ENCODE assay signal across 1 cellular context in the genomic region with DNA sequence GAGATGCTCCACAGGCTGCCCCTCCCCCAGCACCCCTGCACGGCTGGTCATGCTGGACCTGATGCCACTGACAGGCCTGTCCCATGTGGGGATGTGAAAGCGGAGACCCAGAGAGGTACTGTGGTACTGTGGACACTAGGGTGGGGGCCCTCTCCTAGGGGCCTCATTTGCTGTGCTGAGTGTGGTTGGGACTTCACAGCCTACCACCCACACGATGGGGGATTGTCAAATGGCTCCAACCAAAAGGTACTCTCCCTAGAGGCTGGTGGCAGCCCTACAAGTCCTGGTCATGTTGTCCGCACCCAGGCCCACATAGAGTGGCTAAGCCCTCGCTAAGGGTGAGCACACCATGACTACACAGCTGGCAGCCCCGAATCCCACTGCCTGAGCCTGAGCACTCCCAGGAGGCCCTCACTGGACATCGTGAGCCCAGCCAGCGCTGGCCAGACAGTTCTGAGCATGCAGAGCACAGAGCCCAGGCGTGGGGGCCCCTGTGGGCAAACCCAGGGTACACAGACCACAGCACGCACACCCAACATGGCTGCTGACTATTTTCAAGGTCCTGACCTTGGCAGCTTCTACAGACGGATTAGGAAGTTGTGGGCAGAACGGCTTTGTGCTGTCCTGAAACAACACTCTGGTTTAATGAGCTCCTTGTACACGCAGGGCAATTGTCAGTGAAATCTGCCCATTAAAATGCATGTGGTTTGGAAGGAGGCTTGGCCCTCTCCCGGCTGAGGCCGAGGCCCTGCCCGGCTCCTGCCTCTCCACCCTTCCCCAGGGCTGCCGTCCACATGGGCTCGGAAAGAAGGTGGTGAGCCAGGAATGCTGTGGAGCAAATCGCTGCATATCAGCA.
TF ChIP-seq lines count a peak whose summit lies in the region.

No MANE protein-coding gene starts in this region.

TF ChIP-seq in HepG2, 621 proteins besides CTCF, POLR2A, EP300 and RAD21 (continued from another document and continues in another):
- TF ChIP-seq, protein P1, sequence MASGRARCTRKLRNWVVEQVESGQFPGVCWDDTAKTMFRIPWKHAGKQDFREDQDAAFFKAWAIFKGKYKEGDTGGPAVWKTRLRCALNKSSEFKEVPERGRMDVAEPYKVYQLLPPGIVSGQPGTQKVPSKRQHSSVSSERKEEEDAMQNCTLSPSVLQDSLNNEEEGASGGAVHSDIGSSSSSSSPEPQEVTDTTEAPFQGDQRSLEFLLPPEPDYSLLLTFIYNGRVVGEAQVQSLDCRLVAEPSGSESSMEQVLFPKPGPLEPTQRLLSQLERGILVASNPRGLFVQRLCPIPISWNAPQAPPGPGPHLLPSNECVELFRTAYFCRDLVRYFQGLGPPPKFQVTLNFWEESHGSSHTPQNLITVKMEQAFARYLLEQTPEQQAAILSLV (CRISPR knock-in tag; IDR thresholded peaks at IDR 0.05; ENCODE audit: borderline replicate concordance) = no peak
- TF ChIP-seq, protein P2, sequence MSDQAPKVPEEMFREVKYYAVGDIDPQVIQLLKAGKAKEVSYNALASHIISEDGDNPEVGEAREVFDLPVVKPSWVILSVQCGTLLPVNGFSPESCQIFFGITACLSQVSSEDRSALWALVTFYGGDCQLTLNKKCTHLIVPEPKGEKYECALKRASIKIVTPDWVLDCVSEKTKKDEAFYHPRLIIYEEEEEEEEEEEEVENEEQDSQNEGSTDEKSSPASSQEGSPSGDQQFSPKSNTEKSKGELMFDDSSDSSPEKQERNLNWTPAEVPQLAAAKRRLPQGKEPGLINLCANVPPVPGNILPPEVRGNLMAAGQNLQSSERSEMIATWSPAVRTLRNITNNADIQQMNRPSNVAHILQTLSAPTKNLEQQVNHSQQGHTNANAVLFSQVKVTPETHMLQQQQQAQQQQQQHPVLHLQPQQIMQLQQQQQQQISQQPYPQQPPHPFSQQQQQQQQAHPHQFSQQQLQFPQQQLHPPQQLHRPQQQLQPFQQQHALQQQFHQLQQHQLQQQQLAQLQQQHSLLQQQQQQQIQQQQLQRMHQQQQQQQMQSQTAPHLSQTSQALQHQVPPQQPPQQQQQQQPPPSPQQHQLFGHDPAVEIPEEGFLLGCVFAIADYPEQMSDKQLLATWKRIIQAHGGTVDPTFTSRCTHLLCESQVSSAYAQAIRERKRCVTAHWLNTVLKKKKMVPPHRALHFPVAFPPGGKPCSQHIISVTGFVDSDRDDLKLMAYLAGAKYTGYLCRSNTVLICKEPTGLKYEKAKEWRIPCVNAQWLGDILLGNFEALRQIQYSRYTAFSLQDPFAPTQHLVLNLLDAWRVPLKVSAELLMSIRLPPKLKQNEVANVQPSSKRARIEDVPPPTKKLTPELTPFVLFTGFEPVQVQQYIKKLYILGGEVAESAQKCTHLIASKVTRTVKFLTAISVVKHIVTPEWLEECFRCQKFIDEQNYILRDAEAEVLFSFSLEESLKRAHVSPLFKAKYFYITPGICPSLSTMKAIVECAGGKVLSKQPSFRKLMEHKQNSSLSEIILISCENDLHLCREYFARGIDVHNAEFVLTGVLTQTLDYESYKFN (CRISPR knock-in tag; conservative IDR thresholded peaks at IDR 0.05) = peak; percentile 50
- TF ChIP-seq, protein P3, sequence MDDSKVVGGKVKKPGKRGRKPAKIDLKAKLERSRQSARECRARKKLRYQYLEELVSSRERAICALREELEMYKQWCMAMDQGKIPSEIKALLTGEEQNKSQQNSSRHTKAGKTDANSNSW (CRISPR knock-in tag; IDR thresholded peaks at IDR 0.05; ENCODE audit: borderline replicate concordance) = no peak
- TF ChIP-seq ZNF780A (CRISPR knock-in tag; IDR thresholded peaks at IDR 0.05) = no peak
- TF ChIP-seq ZNF136 (CRISPR knock-in tag; IDR thresholded peaks at IDR 0.05; ENCODE audit: low read depth) = no peak
- no peak for TF ChIP-seq POLR2AphosphoS5 (IDR thresholded peaks at IDR 0.05; ENCODE audit: low read depth, low read length)
- TF ChIP-seq ZNF562 (CRISPR knock-in tag; IDR thresholded peaks at IDR 0.05; ENCODE audit: borderline replicate concordance) = no peak
- TF ChIP-seq SOX5 (CRISPR knock-in tag; IDR thresholded peaks at IDR 0.05; ENCODE audit: borderline replicate concordance) = 0 out of 2 replicates have a peak, but pooled peaks have one; percentile 32
- TF ChIP-seq ZNF556 (CRISPR knock-in tag; IDR thresholded peaks at IDR 0.05; ENCODE audit: borderline replicate concordance) = peak; percentile 35; the same call in 1 of the 2 replicates
- TF ChIP-seq, protein P4, sequence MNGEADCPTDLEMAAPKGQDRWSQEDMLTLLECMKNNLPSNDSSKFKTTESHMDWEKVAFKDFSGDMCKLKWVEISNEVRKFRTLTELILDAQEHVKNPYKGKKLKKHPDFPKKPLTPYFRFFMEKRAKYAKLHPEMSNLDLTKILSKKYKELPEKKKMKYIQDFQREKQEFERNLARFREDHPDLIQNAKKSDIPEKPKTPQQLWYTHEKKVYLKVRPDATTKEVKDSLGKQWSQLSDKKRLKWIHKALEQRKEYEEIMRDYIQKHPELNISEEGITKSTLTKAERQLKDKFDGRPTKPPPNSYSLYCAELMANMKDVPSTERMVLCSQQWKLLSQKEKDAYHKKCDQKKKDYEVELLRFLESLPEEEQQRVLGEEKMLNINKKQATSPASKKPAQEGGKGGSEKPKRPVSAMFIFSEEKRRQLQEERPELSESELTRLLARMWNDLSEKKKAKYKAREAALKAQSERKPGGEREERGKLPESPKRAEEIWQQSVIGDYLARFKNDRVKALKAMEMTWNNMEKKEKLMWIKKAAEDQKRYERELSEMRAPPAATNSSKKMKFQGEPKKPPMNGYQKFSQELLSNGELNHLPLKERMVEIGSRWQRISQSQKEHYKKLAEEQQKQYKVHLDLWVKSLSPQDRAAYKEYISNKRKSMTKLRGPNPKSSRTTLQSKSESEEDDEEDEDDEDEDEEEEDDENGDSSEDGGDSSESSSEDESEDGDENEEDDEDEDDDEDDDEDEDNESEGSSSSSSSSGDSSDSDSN (CRISPR knock-in tag; IDR thresholded peaks at IDR 0.05) = peak; percentile 26; the same call in 1 of the 2 replicates
- no peak for TF ChIP-seq MYNN (CRISPR knock-in tag; IDR thresholded peaks at IDR 0.05; ENCODE audit: low read depth)
- no peak for TF ChIP-seq MLLT10 (CRISPR knock-in tag; IDR thresholded peaks at IDR 0.05)
- no peak for TF ChIP-seq MTF2 (CRISPR knock-in tag; IDR thresholded peaks at IDR 0.05; ENCODE audit: borderline replicate concordance)
- TF ChIP-seq, protein P5, sequence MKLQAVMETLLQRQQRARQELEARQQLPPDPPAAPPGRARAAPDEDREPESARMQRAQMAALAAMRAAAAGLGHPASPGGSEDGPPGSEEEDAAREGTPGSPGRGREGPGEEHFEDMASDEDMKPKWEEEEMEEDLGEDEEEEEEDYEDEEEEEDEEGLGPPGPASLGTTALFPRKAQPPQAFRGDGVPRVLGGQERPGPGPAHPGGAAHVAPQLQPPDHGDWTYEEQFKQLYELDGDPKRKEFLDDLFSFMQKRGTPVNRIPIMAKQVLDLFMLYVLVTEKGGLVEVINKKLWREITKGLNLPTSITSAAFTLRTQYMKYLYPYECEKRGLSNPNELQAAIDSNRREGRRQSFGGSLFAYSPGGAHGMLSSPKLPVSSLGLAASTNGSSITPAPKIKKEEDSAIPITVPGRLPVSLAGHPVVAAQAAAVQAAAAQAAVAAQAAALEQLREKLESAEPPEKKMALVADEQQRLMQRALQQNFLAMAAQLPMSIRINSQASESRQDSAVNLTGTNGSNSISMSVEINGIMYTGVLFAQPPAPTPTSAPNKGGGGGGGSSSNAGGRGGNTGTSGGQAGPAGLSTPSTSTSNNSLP (IDR thresholded peaks at IDR 0.05; ENCODE audit: low read depth, low read length) = no peak
- TF ChIP-seq SNAPC2 (CRISPR knock-in tag; IDR thresholded peaks at IDR 0.05) = no peak
- no peak for TF ChIP-seq CENPT (CRISPR knock-in tag; IDR thresholded peaks at IDR 0.05; ENCODE audit: low read depth)
- TF ChIP-seq ZNF274 (CRISPR knock-in tag; IDR thresholded peaks at IDR 0.05) = peak; percentile 67
- TF ChIP-seq, protein P6, sequence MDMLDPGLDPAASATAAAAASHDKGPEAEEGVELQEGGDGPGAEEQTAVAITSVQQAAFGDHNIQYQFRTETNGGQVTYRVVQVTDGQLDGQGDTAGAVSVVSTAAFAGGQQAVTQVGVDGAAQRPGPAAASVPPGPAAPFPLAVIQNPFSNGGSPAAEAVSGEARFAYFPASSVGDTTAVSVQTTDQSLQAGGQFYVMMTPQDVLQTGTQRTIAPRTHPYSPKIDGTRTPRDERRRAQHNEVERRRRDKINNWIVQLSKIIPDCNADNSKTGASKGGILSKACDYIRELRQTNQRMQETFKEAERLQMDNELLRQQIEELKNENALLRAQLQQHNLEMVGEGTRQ (IDR thresholded peaks at IDR 0.05; ENCODE audit: low read depth, low read length) = no peak
- TF ChIP-seq, protein P6 (CRISPR knock-in tag; IDR thresholded peaks at IDR 0.05; ENCODE audit: borderline replicate concordance) = no peak
- TF ChIP-seq KDM5B (CRISPR knock-in tag; IDR thresholded peaks at IDR 0.05; ENCODE audit: borderline replicate concordance) = no peak
- TF ChIP-seq, protein P7, sequence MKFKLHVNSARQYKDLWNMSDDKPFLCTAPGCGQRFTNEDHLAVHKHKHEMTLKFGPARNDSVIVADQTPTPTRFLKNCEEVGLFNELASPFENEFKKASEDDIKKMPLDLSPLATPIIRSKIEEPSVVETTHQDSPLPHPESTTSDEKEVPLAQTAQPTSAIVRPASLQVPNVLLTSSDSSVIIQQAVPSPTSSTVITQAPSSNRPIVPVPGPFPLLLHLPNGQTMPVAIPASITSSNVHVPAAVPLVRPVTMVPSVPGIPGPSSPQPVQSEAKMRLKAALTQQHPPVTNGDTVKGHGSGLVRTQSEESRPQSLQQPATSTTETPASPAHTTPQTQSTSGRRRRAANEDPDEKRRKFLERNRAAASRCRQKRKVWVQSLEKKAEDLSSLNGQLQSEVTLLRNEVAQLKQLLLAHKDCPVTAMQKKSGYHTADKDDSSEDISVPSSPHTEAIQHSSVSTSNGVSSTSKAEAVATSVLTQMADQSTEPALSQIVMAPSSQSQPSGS (CRISPR knock-in tag; IDR thresholded peaks at IDR 0.05) = 0 out of 2 replicates have a peak, but pooled peaks have one; percentile 10
- peak; percentile 16; the same call in 1 of the 2 replicates for TF ChIP-seq YEATS2 (CRISPR knock-in tag; IDR thresholded peaks at IDR 0.05; ENCODE audit: borderline replicate concordance)
- no peak for TF ChIP-seq ZFP82 (CRISPR knock-in tag; IDR thresholded peaks at IDR 0.05; ENCODE audit: borderline replicate concordance)
- 0 out of 2 replicates have a peak, but pooled peaks have one; percentile 11 for TF ChIP-seq ELF1 (CRISPR knock-in tag; IDR thresholded peaks at IDR 0.05)
- TF ChIP-seq PITX1 (CRISPR knock-in tag; IDR thresholded peaks at IDR 0.05) = peak; percentile 35; the same call in 1 of the 2 replicates
- TF ChIP-seq MYC (CRISPR knock-in tag; IDR thresholded peaks at IDR 0.05; ENCODE audit: borderline replicate concordance) = peak; percentile 28; the same call in 1 of the 2 replicates
- 0 out of 2 replicates have a peak, but pooled peaks have one; percentile 26 for TF ChIP-seq HMG20A (CRISPR knock-in tag; IDR thresholded peaks at IDR 0.05; ENCODE audit: borderline replicate concordance)
- TF ChIP-seq ZNF256 (CRISPR knock-in tag; conservative IDR thresholded peaks at IDR 0.05) = no peak
- TF ChIP-seq, protein P8, sequence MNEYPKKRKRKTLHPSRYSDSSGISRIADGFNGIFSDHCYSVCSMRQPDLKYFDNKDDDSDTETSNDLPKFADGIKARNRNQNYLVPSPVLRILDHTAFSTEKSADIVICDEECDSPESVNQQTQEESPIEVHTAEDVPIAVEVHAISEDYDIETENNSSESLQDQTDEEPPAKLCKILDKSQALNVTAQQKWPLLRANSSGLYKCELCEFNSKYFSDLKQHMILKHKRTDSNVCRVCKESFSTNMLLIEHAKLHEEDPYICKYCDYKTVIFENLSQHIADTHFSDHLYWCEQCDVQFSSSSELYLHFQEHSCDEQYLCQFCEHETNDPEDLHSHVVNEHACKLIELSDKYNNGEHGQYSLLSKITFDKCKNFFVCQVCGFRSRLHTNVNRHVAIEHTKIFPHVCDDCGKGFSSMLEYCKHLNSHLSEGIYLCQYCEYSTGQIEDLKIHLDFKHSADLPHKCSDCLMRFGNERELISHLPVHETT (CRISPR knock-in tag; conservative IDR thresholded peaks at IDR 0.05) = no peak
- TF ChIP-seq ZNF160 (CRISPR knock-in tag; IDR thresholded peaks at IDR 0.05) = no peak
- peak; percentile 53 for TF ChIP-seq HNF4A (CRISPR knock-in tag; IDR thresholded peaks at IDR 0.05)
- TF ChIP-seq ISX (CRISPR knock-in tag; conservative IDR thresholded peaks at IDR 0.05) = no peak
- peak; percentile 48; the same call in 1 of the 2 replicates for TF ChIP-seq SALL1 (CRISPR knock-in tag; IDR thresholded peaks at IDR 0.05)
- no peak for TF ChIP-seq RXRB (CRISPR knock-in tag; IDR thresholded peaks at IDR 0.05; ENCODE audit: borderline replicate concordance)
- TF ChIP-seq ASH2L (IDR thresholded peaks at IDR 0.05; ENCODE audit: insufficient read length, low read depth, low read length) = peak; percentile 11
- no peak for TF ChIP-seq ZNF674 (CRISPR knock-in tag; IDR thresholded peaks at IDR 0.05; ENCODE audit: low read depth)
- no peak for TF ChIP-seq TGIF2 (CRISPR knock-in tag; IDR thresholded peaks at IDR 0.05)
- TF ChIP-seq FOXJ3 (CRISPR knock-in tag; IDR thresholded peaks at IDR 0.05; ENCODE audit: borderline replicate concordance) = 0 out of 2 replicates have a peak, but pooled peaks have one; percentile 31
- TF ChIP-seq ERF (CRISPR knock-in tag; IDR thresholded peaks at IDR 0.05) = peak; percentile 25; the same call in 1 of the 2 replicates
- no peak for TF ChIP-seq NFE2L1 (CRISPR knock-in tag; IDR thresholded peaks at IDR 0.05; ENCODE audit: borderline replicate concordance)
- peak; percentile 73 for TF ChIP-seq ZSCAN25 (CRISPR knock-in tag; IDR thresholded peaks at IDR 0.05)
- no peak for TF ChIP-seq KLF16 (CRISPR knock-in tag; IDR thresholded peaks at IDR 0.05)
- TF ChIP-seq PCBP2 (optimal IDR thresholded peaks at IDR 0.05; ENCODE audit: low read depth, low read length, poor library complexity, severe bottlenecking) = no peak
- no peak for TF ChIP-seq TAF15 (IDR thresholded peaks at IDR 0.05; ENCODE audit: low read depth, low read length, poor library complexity, severe bottlenecking)
- TF ChIP-seq, protein P9, sequence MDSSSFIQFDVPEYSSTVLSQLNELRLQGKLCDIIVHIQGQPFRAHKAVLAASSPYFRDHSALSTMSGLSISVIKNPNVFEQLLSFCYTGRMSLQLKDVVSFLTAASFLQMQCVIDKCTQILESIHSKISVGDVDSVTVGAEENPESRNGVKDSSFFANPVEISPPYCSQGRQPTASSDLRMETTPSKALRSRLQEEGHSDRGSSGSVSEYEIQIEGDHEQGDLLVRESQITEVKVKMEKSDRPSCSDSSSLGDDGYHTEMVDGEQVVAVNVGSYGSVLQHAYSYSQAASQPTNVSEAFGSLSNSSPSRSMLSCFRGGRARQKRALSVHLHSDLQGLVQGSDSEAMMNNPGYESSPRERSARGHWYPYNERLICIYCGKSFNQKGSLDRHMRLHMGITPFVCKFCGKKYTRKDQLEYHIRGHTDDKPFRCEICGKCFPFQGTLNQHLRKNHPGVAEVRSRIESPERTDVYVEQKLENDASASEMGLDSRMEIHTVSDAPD (CRISPR knock-in tag; IDR thresholded peaks at IDR 0.05) = no peak
